ENCODE assay signal across 32 cellular contexts in the genomic region with DNA sequence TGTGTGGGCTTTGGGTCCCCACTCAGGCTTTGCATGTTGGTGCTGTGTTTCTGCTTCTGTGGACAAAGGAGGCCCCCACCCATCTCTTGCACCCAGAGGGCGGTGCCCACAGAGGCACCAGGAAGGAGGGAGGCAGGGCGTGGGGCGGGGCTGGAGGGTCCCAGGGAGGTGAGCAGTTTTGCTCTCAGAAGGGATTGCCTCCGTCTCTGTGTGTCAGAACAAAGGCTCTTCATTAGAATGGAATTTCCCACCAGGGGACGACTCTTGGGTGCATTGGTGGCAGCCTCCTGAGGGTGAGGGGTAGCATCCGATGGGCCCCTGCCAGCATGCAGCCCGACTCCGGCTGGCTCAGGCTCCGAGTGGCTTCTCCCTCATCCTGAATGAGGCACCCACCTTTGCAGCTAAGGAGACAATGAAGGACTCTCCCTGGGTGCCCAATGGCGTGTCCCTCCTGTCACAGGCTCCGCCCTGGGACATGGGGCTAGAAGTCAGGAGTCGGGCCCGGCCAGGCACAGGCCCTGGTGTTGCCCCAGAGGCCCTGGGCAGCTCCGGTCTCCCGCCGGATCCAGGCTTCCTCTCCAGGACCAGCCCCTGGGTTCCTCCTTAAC. TPM values are rescaled to one million over a fixed set of nuclear protein-coding genes. Genes with fewer than 3 reads are reported as not detected.
DNase-seq lines count a peak whose midpoint lies in the region; ATAC-seq and TF ChIP-seq lines count a peak whose summit lies in the region.
"Had no signal": no experiment of that assay in that cellular context is flagged by ENCODE, and none has a peak within 500 bp of the region (broad histone marks: within the 10 kb centered on the region; RNA-seq: fewer than 3 reads in every experiment).

No MANE protein-coding gene starts in this region.

- H2BK20ac ChIP-seq in H9 (ENCODE audit: low read depth, low read length, poor library complexity, severe bottlenecking), result no peak overlapping the region

- H3K9me3 ChIP-seq in BLaER1 treated with 17β-estradiol and CSF1 and Interleukin-3, amounts not matched to agents 10 nM and 100 nM (replicated peaks in 1 of 11), result peaks cover 0 to 11% (median 0%) of the 10 kb centered on the region in 11 experiments; a peak in 2 of 22 replicates
- H3K9me3 ChIP-seq in H9 (ENCODE audit: control insufficient read depth, low read depth, low read length), result no peaks in the 10 kb centered on the region
- no peaks in the 10 kb centered on the region for H3K9me3 ChIP-seq in neural progenitor cell (ENCODE audit: low read depth)
- H3K9me3 ChIP-seq: Caco-2, HAP-1, MG63 had no signal

- no peak overlapping the region for H4K5ac ChIP-seq in H9 (ENCODE audit: insufficient read length, low read depth, low read length)

- peaks cover 0 to 45% (median 38%) of the 10 kb centered on the region in 10 experiments; a peak in 16 of 20 replicates for H3K4me1 ChIP-seq in BLaER1 treated with 17β-estradiol and CSF1 and Interleukin-3, amounts not matched to agents 10 nM and 100 nM
- H3K4me1 ChIP-seq in H9 (ENCODE audit: insufficient read depth, low read length), result no peaks in the 10 kb centered on the region
- H3K4me1 ChIP-seq in neural progenitor cell, result peaks cover 10% of the 10 kb centered on the region
- H3K4me1 ChIP-seq: Caco-2, HAP-1 had no signal

- H3K9me3 Mint-ChIP-seq in H9 (no peaks in the 10 kb centered on the region), chondrocyte (ENCODE audit: low read depth) (peaks cover 8% of the 10 kb centered on the region), neural progenitor cell (peaks cover 3% of the 10 kb centered on the region)
- H3K9me3 Mint-ChIP-seq: CD8-positive, alpha-beta T cell had no signal

- H2AFZ ChIP-seq in H9 (ENCODE audit: low read length) (no peak overlapping the region), neural progenitor cell (replicated peaks) (peak overlapping the region; percentile 76)
- H2AFZ ChIP-seq: PC-9 had no signal

- H3K27ac ChIP-seq in BLaER1 treated with 17β-estradiol and CSF1 and Interleukin-3, amounts not matched to agents 10 nM and 100 nM, result no peak overlapping the region
- H3K27ac ChIP-seq in H9 (ENCODE audit: insufficient read length, low read depth, low read length) (no peak overlapping the region), neural progenitor cell (no peak overlapping the region)
- H3K27ac ChIP-seq: C4-2B, PC-9 had no signal

- no peak overlapping the region for H2BK120ac ChIP-seq in H9 (ENCODE audit: low read depth, low read length, poor library complexity, severe bottlenecking)

- peaks cover 6 to 10% of the 10 kb centered on the region in 2 experiments for H3K4me1 Mint-ChIP-seq in H9
- peaks cover 9% of the 10 kb centered on the region for H3K4me1 Mint-ChIP-seq in chondrocyte (ENCODE audit: low read depth)
- peaks cover 16% of the 10 kb centered on the region for H3K4me1 Mint-ChIP-seq in neural progenitor cell

- H3K4me3 Mint-ChIP-seq in H9, result no peak overlapping the region
- no peak overlapping the region for H3K4me3 Mint-ChIP-seq in chondrocyte (ENCODE audit: unreplicated experiment)
- H3K4me3 Mint-ChIP-seq in neural progenitor cell, result no peak overlapping the region
- H3K4me3 Mint-ChIP-seq: CD8-positive, alpha-beta T cell had no signal

- H3K9ac ChIP-seq in BLaER1 treated with 17β-estradiol and CSF1 and Interleukin-3, amounts not matched to agents 10 nM and 100 nM, result 0 out of 22 replicates have a peak overlapping the region, but pooled peaks of 1 of the 11 experiments have one; percentile 1
- H3K9ac ChIP-seq in H9 (ENCODE audit: extremely low read depth, insufficient read length, low read length), result no peak overlapping the region
- H3K9ac ChIP-seq in neural progenitor cell, result no peak overlapping the region

- H3K4me3 ChIP-seq in BLaER1 treated with 17β-estradiol and CSF1 and Interleukin-3, amounts not matched to agents 10 nM and 100 nM, result no peak overlapping the region
- H3K4me3 ChIP-seq in neural progenitor cell, result no peak overlapping the region
- H3K4me3 ChIP-seq: HAP-1, MG63, PC-9 had no signal

- H3K36me3 ChIP-seq in BLaER1 treated with 17β-estradiol and CSF1 and Interleukin-3, amounts not matched to agents 10 nM and 100 nM, result no peaks in the 10 kb centered on the region
- no peaks in the 10 kb centered on the region for H3K36me3 ChIP-seq in neural progenitor cell
- H3K36me3 ChIP-seq: HAP-1, MG63 had no signal

- no peak overlapping the region for H2BK12ac ChIP-seq in H9 (ENCODE audit: insufficient read length, low read depth, low read length)

- no peak overlapping the region for H3K4ac ChIP-seq in H9 (ENCODE audit: low read depth, low read length)

- peaks cover 0 to 18% (median 0%) of the 10 kb centered on the region in 11 experiments; a peak in 2 of 22 replicates for H4K20me1 ChIP-seq in BLaER1 treated with 17β-estradiol and CSF1 and Interleukin-3, amounts not matched to agents 10 nM and 100 nM
- H4K20me1 ChIP-seq in H9 (ENCODE audit: control insufficient read depth, insufficient read depth, insufficient read length) (no peaks in the 10 kb centered on the region), neural progenitor cell (ENCODE audit: low read depth) (no peaks in the 10 kb centered on the region)

- H3K27me3 ChIP-seq in BLaER1 treated with 17β-estradiol and CSF1 and Interleukin-3, amounts not matched to agents 10 nM and 100 nM, result no peaks in the 10 kb centered on the region
- no peaks in the 10 kb centered on the region for H3K27me3 ChIP-seq in H9 (ENCODE audit: insufficient read depth, low read length)
- peaks cover 4% of the 10 kb centered on the region for H3K27me3 ChIP-seq in neural progenitor cell
- H3K27me3 ChIP-seq: MG63 had no signal

- no peak overlapping the region for H2BK5ac ChIP-seq in H9 (ENCODE audit: insufficient read length, low read length)

- H3F3A ChIP-seq in neural progenitor cell (ENCODE audit: low read depth), result no peaks in the 10 kb centered on the region

- H3K4me2 ChIP-seq in BLaER1 treated with 17β-estradiol and CSF1 and Interleukin-3, amounts not matched to agents 10 nM and 100 nM, result peak overlapping the region in 6 of 11 experiments; percentile 8 to 40 (median 24); a peak in 8 of 22 replicates
- no peak overlapping the region for H3K4me2 ChIP-seq in H9 (ENCODE audit: insufficient read depth, insufficient read length, low read length)
- peak overlapping the region; percentile 22 for H3K4me2 ChIP-seq in neural progenitor cell
- H3K4me2 ChIP-seq: PC-9 had no signal

- H3K36me3 Mint-ChIP-seq in H9 (ENCODE audit: insufficient read depth in 1 of 3, low read depth in 3 of 3) (no peaks in the 10 kb centered on the region; a peak in 2 of 7 replicates), chondrocyte (ENCODE audit: low read depth) (peaks cover 2% of the 10 kb centered on the region), neural progenitor cell (no peaks in the 10 kb centered on the region)
- H3K36me3 Mint-ChIP-seq: CD8-positive, alpha-beta T cell had no signal

- H3T11ph ChIP-seq in H9 (ENCODE audit: low read length), result no peak overlapping the region

- no peak overlapping the region for H4K8ac ChIP-seq in H9 (replicated peaks; ENCODE audit: insufficient read length, low read depth, low read length)

- in situ Hi-C loops in GM13977 (cut with MboI; ENCODE audit: low pct_unique_long_range_greater_than_20kb, low sequenced_read_pairs, unreplicated experiment), result no loop called here

- no peak overlapping the region for H3K14ac ChIP-seq in H9 (ENCODE audit: insufficient read depth, low read length)

- H3K23me2 ChIP-seq in H9 (ENCODE audit: insufficient read length, low read depth, low read length, poor library complexity, severe bottlenecking), result no peaks in the 10 kb centered on the region

- no peak overlapping the region for H3K18ac ChIP-seq in H9 (ENCODE audit: insufficient read length, low read depth, low read length)

- H3K27ac Mint-ChIP-seq in H9 (no peak overlapping the region), chondrocyte (ENCODE audit: unreplicated experiment) (peak overlapping the region; percentile 32), neural progenitor cell (no peak overlapping the region)
- H3K27ac Mint-ChIP-seq: CD8-positive, alpha-beta T cell had no signal

- WGBS in H9 (ENCODE audit: extremely low coverage, insufficient read length, low lambda C conversion rate), result no CpG with 5 or more reads among the region's 16 CpGs

- H3K79me2 ChIP-seq in H9 (ENCODE audit: insufficient read depth, low read length) (no peaks in the 10 kb centered on the region), neural progenitor cell (ENCODE audit: low read depth) (no peaks in the 10 kb centered on the region)

- no peak overlapping the region for H2BK15ac ChIP-seq in H9 (ENCODE audit: low read depth, low read length)

- no peak overlapping the region for H4K91ac ChIP-seq in H9 (ENCODE audit: insufficient read length, low read depth, low read length)

- no peak overlapping the region for H3K56ac ChIP-seq in H9 (ENCODE audit: insufficient read length, low read depth, low read length)

- TF ChIP-seq CTCF in H9 (conservative IDR thresholded peaks at IDR 0.05) (no peak), chondrocyte (IDR thresholded peaks at IDR 0.05) (no peak), neural progenitor cell (IDR thresholded peaks at IDR 0.05) (no peak), GM13977 (IDR thresholded peaks at IDR 0.05; ENCODE audit: extremely low read depth, insufficient read depth, missing control alignments) (no peak)

- DNase-seq in H9, result peak; percentile 58
- no peak for DNase-seq in chondrocyte (ENCODE audit: low spot score)
- no peak for DNase-seq in neural progenitor cell (ENCODE audit: low spot score)
- no peak for DNase-seq in NCI-H1092 treated with DMSO at 0.1 percent for 48 hours (lab: John Stamatoyannopoulos, UW)
- no peak for DNase-seq in GM13977 (ENCODE audit: low spot score)
- DNase-seq: AML-193; Caco-2; DMS 273 treated with DMSO at 0.1 percent for 48 hours; DMS79; EL; GF-D8; KBM-7; MG63; NCI-H1417; NCI-H1694; NCI-H2029 treated with DMSO at 0.1 percent for 48 hours; NCI-H446 treated with DMSO at 0.1 percent for 48 hours; NCI-H526; NCI-H82; NK-92 treated with Interleukin-12 subunit alpha and Interleukin-12 subunit beta, amount 100 ng/mL, for 24 hours; PC-9; SHP77; T-helper 1 cell had no signal

- no peak overlapping the region for H3K23ac ChIP-seq in H9 (ENCODE audit: insufficient read length, low read depth, low read length)

- ATAC-seq in GM19467 (IDR thresholded peaks at IDR 0.05; ENCODE audit: unreplicated experiment) (no peak), GM19324 (IDR thresholded peaks at IDR 0.05; ENCODE audit: low FRiP score, unreplicated experiment) (no peak)
- ATAC-seq: CD8-positive, alpha-beta T cell had no signal

- H3K27me3 Mint-ChIP-seq in H9 (ENCODE audit: low read depth), result no peaks in the 10 kb centered on the region
- H3K27me3 Mint-ChIP-seq in chondrocyte (ENCODE audit: low read depth), result no peaks in the 10 kb centered on the region
- peaks cover 12% of the 10 kb centered on the region for H3K27me3 Mint-ChIP-seq in neural progenitor cell (ENCODE audit: insufficient read depth, low read depth)

- no peak overlapping the region for H2AK5ac ChIP-seq in H9 (ENCODE audit: insufficient read length, low read length)

- H3K79me1 ChIP-seq in H9 (ENCODE audit: insufficient read depth, low read depth, low read length, poor library complexity, severe bottlenecking), result no peaks in the 10 kb centered on the region

RNA-seq across cellular contexts. Expression of gene ERFE, which starts 7.0 kb away (rescaled TPM):
- total RNA-seq in H9 (2021), result 2.0 and 2.1 TPM in 2 replicates
- 1.8 to 10.3 TPM (median 9.4 TPM) in 3 replicates for total RNA-seq in chondrocyte
- total RNA-seq in neural progenitor cell (ENCODE audit: low replicate concordance), result 0.09 TPM in 1 of 2 replicates, not detected in the other
- total RNA-seq: CD8-positive, alpha-beta T cell had no signal

RNA-seq across cellular contexts. Expression of gene KLHL30, which starts 13.3 kb away (rescaled TPM):
- total RNA-seq in H9 (2021) (not detected in 2 replicates), chondrocyte (12.2 to 25.6 TPM (median 24.4 TPM) in 3 replicates), neural progenitor cell (ENCODE audit: low replicate concordance) (0.06 TPM in 1 of 2 replicates, not detected in the other)
- total RNA-seq: CD8-positive, alpha-beta T cell; HT1080; RPMI7951; SK-MEL-5 had no signal

RNA-seq across cellular contexts. Expression of gene ESPNL, which starts 51.6 kb away (rescaled TPM):
- 0.17 and 0.37 TPM in 2 replicates for total RNA-seq in H9 (2021)
- 0.07 to 0.17 TPM (median 0.15 TPM) in 3 replicates for total RNA-seq in chondrocyte
- total RNA-seq in neural progenitor cell (ENCODE audit: low replicate concordance), result 0.58 and 0.59 TPM in 2 replicates
- total RNA-seq: Caco-2; CD8-positive, alpha-beta T cell had no signal

RNA-seq across cellular contexts. Expression of gene ILKAP, which starts 51.8 kb away (rescaled TPM):
- 40.3 and 41.5 TPM in 2 replicates for total RNA-seq in H9 (2021)
- total RNA-seq in chondrocyte, result 24.9 to 36.7 TPM (median 29.7 TPM) in 3 replicates
- 19.0 and 24.7 TPM in 2 replicates for total RNA-seq in neural progenitor cell (ENCODE audit: low replicate concordance)

Comparison
In these comparisons a context has a peak if more than half of its experiments do, and no peak if none do; other contexts are left out.
1. RNA of gene KLHL30, which starts 13.3 kb away (total RNA-seq): 12.2 to 25.6 TPM in chondrocyte; not detected in H9 and 0.06 TPM in neural progenitor cell; every median in the first group is over 10 times any median in the second.